ENCODE assay signal across 12 cellular contexts in the genomic region with DNA sequence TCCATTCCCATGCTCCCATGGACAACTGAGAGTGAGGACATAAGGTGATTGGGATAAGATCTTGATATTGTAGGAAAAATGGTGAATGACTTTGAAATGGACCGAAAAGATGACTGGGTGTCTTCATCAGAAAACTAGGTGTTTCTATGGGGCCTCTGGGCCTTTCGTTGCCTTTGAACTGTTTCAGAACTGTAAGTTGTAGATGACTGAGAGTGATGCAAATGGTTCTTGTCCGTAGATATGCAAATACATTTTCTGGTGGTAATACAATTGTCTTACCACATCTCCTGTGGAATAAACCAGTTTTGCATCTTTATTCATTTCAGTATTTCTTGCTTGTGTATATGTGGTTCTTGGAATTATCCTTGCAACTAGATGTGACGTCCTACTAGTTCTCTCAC. TPM values are rescaled to one million over a fixed set of nuclear protein-coding genes. Genes with fewer than 3 reads are reported as not detected.
DNase-seq lines count a peak whose midpoint lies in the region; ATAC-seq lines count a peak whose summit lies in the region.
"Had no signal": no experiment of that assay in that cellular context is flagged by ENCODE, and none has a peak within 500 bp of the region (broad histone marks: within the 10 kb centered on the region; RNA-seq: fewer than 3 reads in every experiment).

No MANE protein-coding gene starts in this region.

- no peaks in the 10 kb centered on the region for H3K36me3 ChIP-seq in effector memory CD4-positive, alpha-beta T cell (ENCODE audit: control insufficient read depth, insufficient read depth, low read length)

- CTCF ChIA-PET in activated naive CD4-positive, alpha-beta T cell treated with anti-CD3 and anti-CD28 coated beads for 36 hours (lab: Charles Lee): interaction anchor here (0.6 to 5.1 kb wide), 12 partner anchors 9 to 317 kb away, joined by 3 to 24 read pairs (median 5); a partner anchor contains a TSS

- H3K27me3 Mint-ChIP-seq in activated naive CD4-positive, alpha-beta T cell treated with anti-CD3 and anti-CD28 coated beads for 36 hours (ENCODE audit: low read depth): no peaks in the 10 kb centered on the region
- H3K27me3 Mint-ChIP-seq in stimulated activated memory B cell treated with anti-CD40 and anti-IgM and Interleukin-4, amounts not matched to agents 10 μg/mL and 1 μg/mL and 100 μg/mL, for 72 hours: peaks cover 25% of the 10 kb centered on the region

- peaks cover 7% of the 10 kb centered on the region for H3K4me1 ChIP-seq in effector memory CD4-positive, alpha-beta T cell (ENCODE audit: control insufficient read depth, insufficient read depth, low read length, poor library complexity, severe bottlenecking)

- peak; percentile 42 for ATAC-seq in GM21723 (IDR thresholded peaks at IDR 0.05; ENCODE audit: unreplicated experiment)
- peak; percentile 34 for ATAC-seq in HG03521 (IDR thresholded peaks at IDR 0.05; ENCODE audit: unreplicated experiment)
- ATAC-seq in stimulated activated memory B cell treated with anti-CD40 and anti-IgM and Interleukin-4, amounts not matched to agents 10 μg/mL and 1 μg/mL and 100 μg/mL, for 72 hours: peak; percentile 71

- peak; percentile 72 for DNase-seq in activated naive CD4-positive, alpha-beta T cell treated with anti-CD3 and anti-CD28 coated beads for 36 hours
- DNase-seq in activated naive CD4-positive, alpha-beta T cell (lab: John Stamatoyannopoulos, UW): no peak
- DNase-seq in NCI-H2171 (lab: John Stamatoyannopoulos, UW) (no peak), ureter (ENCODE audit: low spot score) (no peak)
- DNase-seq in effector memory CD4-positive, alpha-beta T cell: no peak
- DNase-seq: activated CD8-positive, alpha-beta memory T cell treated with anti-CD3 and anti-CD28 coated beads for 24 hours; nephron progenitor cell had no signal

- intact Hi-C loops in activated naive CD4-positive, alpha-beta T cell treated with anti-CD3 and anti-CD28 coated beads for 36 hours (cut with micrococcal nuclease): loop anchor here (1.0 to 2.0 kb wide), 6 partner anchors 8 to 511 kb away; no protein-coding TSS in a partner anchor

- no peak overlapping the region for H3K27ac ChIP-seq in effector memory CD4-positive, alpha-beta T cell (ENCODE audit: insufficient read depth, low read length, poor library complexity, severe bottlenecking)

- H3K9me3 ChIP-seq in effector memory CD4-positive, alpha-beta T cell (ENCODE audit: control insufficient read depth, low read length): no peaks in the 10 kb centered on the region

- H3K4me3 ChIP-seq in effector memory CD4-positive, alpha-beta T cell (ENCODE audit: insufficient read depth, low read depth, low read length, poor library complexity, severe bottlenecking): no peak overlapping the region

- H3K36me3 Mint-ChIP-seq in activated naive CD4-positive, alpha-beta T cell treated with anti-CD3 and anti-CD28 coated beads for 36 hours (ENCODE audit: low read depth): peaks cover 3% of the 10 kb centered on the region
- H3K36me3 Mint-ChIP-seq in stimulated activated memory B cell treated with anti-CD40 and anti-IgM and Interleukin-4, amounts not matched to agents 10 μg/mL and 1 μg/mL and 100 μg/mL, for 72 hours: no peaks in the 10 kb centered on the region
- H3K36me3 Mint-ChIP-seq: immature natural killer cell had no signal

- H3K4me1 Mint-ChIP-seq in activated naive CD4-positive, alpha-beta T cell treated with anti-CD3 and anti-CD28 coated beads for 36 hours (ENCODE audit: low read depth): peaks cover 64% of the 10 kb centered on the region
- H3K4me1 Mint-ChIP-seq in stimulated activated memory B cell treated with anti-CD40 and anti-IgM and Interleukin-4, amounts not matched to agents 10 μg/mL and 1 μg/mL and 100 μg/mL, for 72 hours: peaks cover 35% of the 10 kb centered on the region
- H3K4me1 Mint-ChIP-seq: nephron progenitor cell had no signal

- H3K4me3 Mint-ChIP-seq in activated naive CD4-positive, alpha-beta T cell treated with anti-CD3 and anti-CD28 coated beads for 36 hours: peak overlapping the region; percentile 11
- H3K4me3 Mint-ChIP-seq in stimulated activated memory B cell treated with anti-CD40 and anti-IgM and Interleukin-4, amounts not matched to agents 10 μg/mL and 1 μg/mL and 100 μg/mL, for 72 hours: peak overlapping the region; percentile 4
- H3K4me3 Mint-ChIP-seq: immature natural killer cell, nephron progenitor cell had no signal

- H3K27me3 ChIP-seq in effector memory CD4-positive, alpha-beta T cell (replicated peaks; ENCODE audit: control insufficient read depth, insufficient read depth, low read length, poor library complexity, severe bottlenecking): no peaks in the 10 kb centered on the region

- peak overlapping the region; percentile 98 for H3K27ac Mint-ChIP-seq in activated naive CD4-positive, alpha-beta T cell treated with anti-CD3 and anti-CD28 coated beads for 36 hours
- H3K27ac Mint-ChIP-seq in stimulated activated memory B cell treated with anti-CD40 and anti-IgM and Interleukin-4, amounts not matched to agents 10 μg/mL and 1 μg/mL and 100 μg/mL, for 72 hours: peak overlapping the region; percentile 75
- H3K27ac Mint-ChIP-seq: nephron progenitor cell had no signal

- no peaks in the 10 kb centered on the region for H3K9me3 Mint-ChIP-seq in activated naive CD4-positive, alpha-beta T cell treated with anti-CD3 and anti-CD28 coated beads for 36 hours
- H3K9me3 Mint-ChIP-seq in stimulated activated memory B cell treated with anti-CD40 and anti-IgM and Interleukin-4, amounts not matched to agents 10 μg/mL and 1 μg/mL and 100 μg/mL, for 72 hours: no peaks in the 10 kb centered on the region
- H3K9me3 Mint-ChIP-seq: immature natural killer cell had no signal

RNA-seq across cellular contexts. Expression of a gene that starts 16.0 kb away (rescaled TPM):
- total RNA-seq in activated naive CD4-positive, alpha-beta T cell treated with anti-CD3 and anti-CD28 coated beads for 36 hours: not detected
- not detected for total RNA-seq in ureter
- total RNA-seq: SK-MEL-5 had no signal

RNA-seq across cellular contexts. Expression of a gene that starts 40.3 kb away (rescaled TPM):
- not detected for total RNA-seq in activated naive CD4-positive, alpha-beta T cell treated with anti-CD3 and anti-CD28 coated beads for 36 hours
- total RNA-seq in ureter: not detected
- total RNA-seq: SK-MEL-5 had no signal
